Comparison of ENCODE assay signal across 8 cellular contexts in the genomic region with DNA sequence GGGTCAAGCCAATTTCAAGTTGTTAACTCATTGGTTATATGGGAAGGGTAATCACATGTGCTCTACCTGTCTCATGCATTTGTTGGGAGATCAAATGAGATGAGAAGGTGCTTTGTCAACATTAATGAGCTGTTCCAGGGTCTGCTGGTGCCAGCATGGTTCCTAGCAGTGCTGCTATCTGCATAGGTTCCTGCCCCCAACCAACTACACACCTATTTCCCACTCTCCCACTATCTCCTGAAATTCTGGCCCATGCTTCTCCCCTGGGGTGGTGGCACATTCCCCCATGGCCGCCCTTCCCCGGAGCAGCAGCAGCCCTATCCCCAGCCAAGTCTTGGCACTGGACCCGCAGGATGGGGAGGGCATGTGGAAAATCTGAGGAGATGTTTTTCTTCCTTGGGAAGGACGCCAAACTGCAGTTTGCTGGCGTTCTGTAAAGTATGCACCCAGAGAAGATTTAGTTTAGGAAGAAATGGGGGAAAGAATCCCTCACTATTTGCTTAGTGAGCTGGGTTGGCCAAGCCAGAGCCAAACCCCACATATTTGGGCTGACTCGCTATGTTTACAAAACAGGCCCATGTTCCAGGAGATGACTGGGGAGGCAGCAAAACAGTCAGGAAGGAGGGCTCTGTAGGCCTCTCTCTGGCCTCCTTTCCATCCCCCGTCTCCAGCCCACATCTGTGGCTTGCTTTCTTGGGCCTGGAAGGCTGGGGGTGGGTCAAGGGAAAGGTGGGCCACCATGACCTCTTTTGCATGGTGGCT. TPM values are rescaled to one million over a fixed set of nuclear protein-coding genes. Genes with fewer than 3 reads are reported as not detected.
A peak's percentile ranks its signal among the peaks of the same experiment; 100 is the strongest.
DNase-seq lines count a peak whose midpoint lies in the region; ATAC-seq and TF ChIP-seq lines count a peak whose summit lies in the region.

No MANE protein-coding gene starts in this region.

- H2AK5ac ChIP-seq in mesendoderm (ENCODE audit: low read length), result no peak overlapping the region

- TF ChIP-seq POLR2A in vagina (IDR thresholded peaks at IDR 0.05), result no peak

- peak; percentile 5 for ATAC-seq in Right ventricle myocardium superior (ENCODE audit: poor library complexity)
- ATAC-seq in esophagus mucosa, result peak; percentile 17
- ATAC-seq in HG03432 (IDR thresholded peaks at IDR 0.05; ENCODE audit: unreplicated experiment), result no peak

- H3K27ac ChIP-seq in muscle layer of duodenum (ENCODE audit: low read length) (peak overlapping the region; percentile 76), vagina (peak overlapping the region; percentile 82), mesendoderm (ENCODE audit: low read depth, low read length) (no peak overlapping the region)

- no peak overlapping the region for H3K4me2 ChIP-seq in mesendoderm (ENCODE audit: low read length)

- H3K27me3 ChIP-seq in muscle layer of duodenum (ENCODE audit: low read depth, low read length) (no peaks in the 10 kb centered on the region), vagina (no peaks in the 10 kb centered on the region), mesendoderm (ENCODE audit: insufficient read depth, low read length, poor library complexity) (no peaks in the 10 kb centered on the region)

- H4K8ac ChIP-seq in mesendoderm (ENCODE audit: low read depth, low read length), result no peak overlapping the region

- H3K9ac ChIP-seq in mesendoderm (ENCODE audit: low read length), result no peak overlapping the region

- no peak overlapping the region for H3K23ac ChIP-seq in mesendoderm (ENCODE audit: low read length)

- no peak overlapping the region for H2BK120ac ChIP-seq in mesendoderm (ENCODE audit: low read depth, low read length)

- no peak overlapping the region for H3K18ac ChIP-seq in mesendoderm (ENCODE audit: low read length)

- H2BK5ac ChIP-seq in mesendoderm (ENCODE audit: low read length), result no peak overlapping the region

- H3K4me3 ChIP-seq in muscle layer of duodenum (ENCODE audit: low read depth in 1 of 2, low read length in 2 of 2) (peak overlapping the region in 1 of 2 donors; percentile 43), vagina (no peak overlapping the region), mesendoderm (ENCODE audit: low read length) (no peak overlapping the region)

- no peaks in the 10 kb centered on the region for H3K79me1 ChIP-seq in mesendoderm (ENCODE audit: low read length)

- no peaks in the 10 kb centered on the region for H3K79me2 ChIP-seq in mesendoderm (ENCODE audit: control insufficient read depth, insufficient read depth, low read length)

- DNase-seq in Right ventricle myocardium superior (peak; percentile 66), cardiac septum (ENCODE audit: low spot score) (no peak), vagina (ENCODE audit: extremely low spot score in 2 of 2) (no peak), NCI-H345 (lab: John Stamatoyannopoulos, UW) (no peak), mesendoderm (no peak)

- H3K9me3 ChIP-seq in muscle layer of duodenum (ENCODE audit: control insufficient read depth in 1 of 2, low read length in 2 of 2), result no peaks in the 10 kb centered on the region
- H3K9me3 ChIP-seq in vagina, result no peaks in the 10 kb centered on the region

- no CpG with 5 or more reads among the region's 7 CpGs for WGBS in mesendoderm (ENCODE audit: extremely low coverage, insufficient coverage, low lambda C conversion rate)

- H3K36me3 ChIP-seq in muscle layer of duodenum (ENCODE audit: control insufficient read depth in 1 of 2, insufficient read depth in 2 of 2, low read length in 2 of 2) (no peaks in the 10 kb centered on the region), vagina (no peaks in the 10 kb centered on the region), mesendoderm (ENCODE audit: control insufficient read depth, insufficient read depth, low read length) (no peaks in the 10 kb centered on the region)

- no peak overlapping the region for H3K4ac ChIP-seq in mesendoderm (ENCODE audit: low read depth, low read length)

- no peak for TF ChIP-seq CTCF in vagina (IDR thresholded peaks at IDR 0.05)

- no peak overlapping the region for H4K5ac ChIP-seq in mesendoderm (ENCODE audit: low read length)

- intact Hi-C loops in Right ventricle myocardium superior (cut with DNase I) (no loop called here), cardiac septum (cut with DNase I) (loop anchor here (1.0 kb wide), 1 partner anchor 43 kb away; a partner anchor contains a TSS), vagina (cut with DNase I) (no loop called here)

- H3K4me1 ChIP-seq in muscle layer of duodenum (ENCODE audit: control insufficient read depth in 1 of 2, insufficient read depth in 2 of 2, low read length in 2 of 2), result peaks cover 39 to 54% of the 10 kb centered on the region in 2 donors
- peaks cover 63% of the 10 kb centered on the region for H3K4me1 ChIP-seq in vagina
- H3K4me1 ChIP-seq in mesendoderm (ENCODE audit: control insufficient read depth, low read depth, low read length), result no peaks in the 10 kb centered on the region

- H2BK15ac ChIP-seq in mesendoderm (replicated peaks; ENCODE audit: low read depth), result no peak overlapping the region

- no peak overlapping the region for H3K56ac ChIP-seq in mesendoderm (ENCODE audit: low read length)

RNA-seq across cellular contexts. Expression of a gene that starts 42.5 kb away (rescaled TPM):
- total RNA-seq in Right ventricle myocardium superior (135 TPM), cardiac septum (212 TPM), esophagus mucosa (91.9 TPM), vagina (26.3 TPM)
- polyA plus RNA-seq in mesendoderm (2013, experiment 1 of 2), result 0.42 TPM
- 0.49 TPM for polyA plus RNA-seq in mesendoderm (2013, experiment 2 of 2)
